2 cellular contexts compared by ENCODE assay signal in genomic region chr5:16639206-16639605, GRCh38.
TF ChIP-seq lines count a peak whose summit lies in the region.

No MANE protein-coding gene starts in this region.

TF ChIP-seq in HepG2, 621 proteins besides CTCF, POLR2A, EP300 and RAD21:
- TF ChIP-seq TFDP1 (CRISPR knock-in tag; IDR thresholded peaks at IDR 0.05; ENCODE audit: borderline replicate concordance) (no peak), CEBPB (IDR thresholded peaks at IDR 0.05; ENCODE audit: borderline replicate concordance, low read depth, low read length) (peak; percentile 32; the same call in 1 of the 2 replicates)
TF ChIP-seq in HepG2: peak in this region for 1.

TF ChIP-seq in IMR-90, 13 proteins besides CTCF, POLR2A, EP300 and RAD21:
- peak; percentile 64 for TF ChIP-seq CEBPB (IDR thresholded peaks at IDR 0.05; ENCODE audit: low read depth, low read length)
- TF ChIP-seq BHLHE40 (IDR thresholded peaks at IDR 0.05; ENCODE audit: low read depth, low read length): no peak
TF ChIP-seq in IMR-90: peak in this region for 1.
